Comparison of ENCODE assay signal across 8 cellular contexts in genomic region chrX:107731831-107732502, GRCh38. TPM values are rescaled to one million over a fixed set of nuclear protein-coding genes. Genes with fewer than 3 reads are reported as not detected.
DNase-seq lines count a peak whose midpoint lies in the region; ATAC-seq and TF ChIP-seq lines count a peak whose summit lies in the region.

No MANE protein-coding gene starts in this region.

- peak overlapping the region; percentile 79 for H3K27ac ChIP-seq in cardiac muscle cell

- TF ChIP-seq CTCF in cardiac muscle cell (IDR thresholded peaks at IDR 0.05; ENCODE audit: low read depth, low read length) = no peak

- ATAC-seq in GM21515 (IDR thresholded peaks at IDR 0.05; ENCODE audit: unreplicated experiment) (no peak), HG03196 (IDR thresholded peaks at IDR 0.05; ENCODE audit: unreplicated experiment) (no peak)
- no peak for ATAC-seq in activated T-helper 17 cell treated with anti-CD3 and anti-CD28 coated beads, Interleukin-2, amount 50 U/mL, for 72 hours (replicated peaks)

- no peaks in the 10 kb centered on the region for H3K4me1 Mint-ChIP-seq in activated T-helper 17 cell treated with anti-CD3 and anti-CD28 coated beads, Interleukin-2, amount 50 U/mL, for 72 hours

- no peaks in the 10 kb centered on the region for H3K9me3 ChIP-seq in cardiac muscle cell (ENCODE audit: low read depth)

- no peaks in the 10 kb centered on the region for H3K27me3 ChIP-seq in cardiac muscle cell

- no peaks in the 10 kb centered on the region for H3K27me3 Mint-ChIP-seq in activated T-helper 17 cell treated with anti-CD3 and anti-CD28 coated beads, Interleukin-2, amount 50 U/mL, for 72 hours

- H3K4me3 ChIP-seq in cardiac muscle cell = no peak overlapping the region

- H3K9me3 Mint-ChIP-seq in activated T-helper 17 cell treated with anti-CD3 and anti-CD28 coated beads, Interleukin-2, amount 50 U/mL, for 72 hours = no peaks in the 10 kb centered on the region

- no peak overlapping the region for H3K27ac Mint-ChIP-seq in activated T-helper 17 cell treated with anti-CD3 and anti-CD28 coated beads, Interleukin-2, amount 50 U/mL, for 72 hours

- DNase-seq in HK-2 (ENCODE audit: unreplicated experiment) = peak; percentile 94
- peak; percentile 39 for DNase-seq in SKM-1 treated with dmso at 0.1 percent for 144 hours (lab: John Stamatoyannopoulos, UW; ENCODE audit: unreplicated experiment)
- peak; percentile 97 to 98 for DNase-seq in cardiac muscle cell (ENCODE audit: low read depth in 1 of 2, low spot score in 1 of 2)
- peak; percentile 69 for DNase-seq in putamen (ENCODE audit: low spot score)
- no peak for DNase-seq in DMS114 treated with DMSO at 0.1 percent for 48 hours (lab: John Stamatoyannopoulos, UW; ENCODE audit: unreplicated experiment)

- H3K4me1 ChIP-seq in cardiac muscle cell (ENCODE audit: low read depth) = peaks cover 67% of the 10 kb centered on the region

- H3K36me3 ChIP-seq in cardiac muscle cell = no peaks in the 10 kb centered on the region

- no peaks in the 10 kb centered on the region for H3K36me3 Mint-ChIP-seq in activated T-helper 17 cell treated with anti-CD3 and anti-CD28 coated beads, Interleukin-2, amount 50 U/mL, for 72 hours (ENCODE audit: low read depth)

- no peak overlapping the region for H3K4me3 Mint-ChIP-seq in activated T-helper 17 cell treated with anti-CD3 and anti-CD28 coated beads, Interleukin-2, amount 50 U/mL, for 72 hours

RNA-seq across cellular contexts. Expression of gene TSC22D3, which starts 43.6 kb away (rescaled TPM):
- 297 and 320 TPM in 2 replicates for total RNA-seq in cardiac muscle cell
- polyA plus RNA-seq in cardiac muscle cell = 235 and 253 TPM in 2 replicates
- 100 to 1,000 TPM in 1 of 2 donors, 10 to 100 TPM in 1; 49.9 to 199 TPM for total RNA-seq in activated T-helper 17 cell treated with anti-CD3 and anti-CD28 coated beads, Interleukin-2, amount 50 U/mL, for 72 hours

RNA-seq across cellular contexts. Expression of gene NCBP2L, which starts 45.6 kb away (rescaled TPM):
- total RNA-seq in cardiac muscle cell = 0.11 TPM in 1 of 2 replicates, not detected in the other
- 0.11 and 0.16 TPM in 2 replicates for polyA plus RNA-seq in cardiac muscle cell
- total RNA-seq in activated T-helper 17 cell treated with anti-CD3 and anti-CD28 coated beads, Interleukin-2, amount 50 U/mL, for 72 hours = not detected
